Comparison of ENCODE assay signal across 16 cellular contexts in genomic region chr6:42714098-42714761, GRCh38. TPM values are rescaled to one million over a fixed set of nuclear protein-coding genes. Genes with fewer than 3 reads are reported as not detected.
DNase-seq lines count a peak whose midpoint lies in the region; ATAC-seq and TF ChIP-seq lines count a peak whose summit lies in the region.
"Had no signal": no experiment of that assay in that cellular context is flagged by ENCODE, and none has a peak within 500 bp of the region (broad histone marks: within the 10 kb centered on the region; RNA-seq: fewer than 3 reads in every experiment).

No MANE protein-coding gene starts in this region.

- H3K4me3 ChIP-seq in astrocyte of the spinal cord (ENCODE audit: low read depth, low read length) (no peak overlapping the region), foreskin fibroblast (ENCODE audit: low read depth in 1 of 2, low read length in 2 of 2) (no peak overlapping the region)
- H3K4me3 ChIP-seq: ascending aorta, mucosa of descending colon, sigmoid colon had no signal

- peak; percentile 84 for DNase-seq in COLO829 (ENCODE audit: low spot score)
- peak; percentile 42 for DNase-seq in M059J (ENCODE audit: low read depth)
- DNase-seq in astrocyte of the spinal cord (ENCODE audit: low read depth, low spot score): peak; percentile 66
- DNase-seq in foreskin fibroblast: peak; percentile 38 to 62
- DNase-seq in RPMI8226: no peak
- DNase-seq in iPS-NIHi7 (ENCODE audit: extremely low spot score): no peak
- DNase-seq: activated B cell treated with CpG ODN at 0.5 μM for 24 hours; GOT3; mucosa of descending colon; nucleus accumbens; sigmoid colon; stimulated activated naive B cell treated with anti-CD40 and anti-IgM and Interleukin-4, amounts not matched to agents 10 μg/mL and 1 μg/mL and 100 μg/mL, for 72 hours had no signal

- in situ Hi-C loops in astrocyte of the spinal cord (cut with HindIII; ENCODE audit: low sequenced_read_pairs): no loop called here

- no peak for TF ChIP-seq CTCF in astrocyte of the spinal cord (IDR thresholded peaks at IDR 0.05; ENCODE audit: low read depth, low read length)
- no peak for TF ChIP-seq CTCF in foreskin fibroblast (IDR thresholded peaks at IDR 0.05; ENCODE audit: low read depth, low read length)

- ATAC-seq in GM21717 (IDR thresholded peaks at IDR 0.05; ENCODE audit: unreplicated experiment) (no peak), HG03045 (IDR thresholded peaks at IDR 0.05; ENCODE audit: unreplicated experiment) (no peak)
- ATAC-seq: mucosa of descending colon had no signal

RNA-seq across cellular contexts. Expression of gene PRPH2, which starts 8.2 kb away (rescaled TPM):
- total RNA-seq in M059J (2014; rRNA removed; shearing (Covaris generic)): not detected in 2 replicates
- total RNA-seq: activated B cell treated with CpG ODN at 0.5 μM for 24 hours; T-helper 1 cell treated with Interleukin-12 subunit alpha and Interleukin-12 subunit beta and Interleukin-4 antibody, amounts not matched to agents 30 ng/mL and 1 ng/mL, for 36 hours had no signal

RNA-seq across cellular contexts. Expression of gene TBCC, which starts 31.7 kb away (rescaled TPM):
- 46.2 and 62.8 TPM in 2 replicates for total RNA-seq in M059J (2014; rRNA removed; shearing (Covaris generic))

Comparison
In these comparisons a context has a peak if more than half of its experiments do, and no peak if none do; other contexts are left out.
1. DNase-seq: peak in COLO829 (single experiment), M059J (single experiment), astrocyte of the spinal cord (single experiment) and foreskin fibroblast (2 of 2); none in RPMI8226 (single experiment) and iPS-NIHi7 (single experiment).